1 cellular context compared by ENCODE assay signal in the genomic region with DNA sequence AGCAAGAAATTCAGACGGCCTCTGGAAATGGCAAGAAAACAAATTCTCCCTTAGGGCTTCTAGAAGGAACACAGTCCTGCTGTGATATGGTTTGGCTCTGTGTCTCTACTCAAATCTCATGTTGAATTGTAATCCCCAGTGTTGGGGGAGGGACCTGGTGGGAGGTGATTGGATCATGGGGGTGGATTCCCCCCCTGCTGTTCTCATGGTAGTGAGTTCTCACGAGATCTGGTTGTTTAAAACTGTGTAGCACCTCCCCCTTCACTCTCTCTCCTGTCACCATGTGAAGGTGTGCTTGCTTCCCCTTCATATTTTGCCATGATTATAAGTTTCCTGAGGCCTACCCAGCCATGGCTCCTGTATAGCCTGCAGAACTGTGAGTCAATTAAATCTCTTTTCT.
A peak's percentile ranks its signal among the peaks of the same experiment; 100 is the strongest.
TF ChIP-seq lines count a peak whose summit lies in the region.

No MANE protein-coding gene starts in this region.

TF ChIP-seq in H1, 55 proteins besides CTCF, POLR2A, EP300 and RAD21:
- TF ChIP-seq CHD2 (IDR thresholded peaks at IDR 0.05; ENCODE audit: low read length), result 0 out of 2 replicates have a peak, but pooled peaks have one; percentile 29
